Comparison of ENCODE assay signal across 9 cellular contexts in the genomic region with DNA sequence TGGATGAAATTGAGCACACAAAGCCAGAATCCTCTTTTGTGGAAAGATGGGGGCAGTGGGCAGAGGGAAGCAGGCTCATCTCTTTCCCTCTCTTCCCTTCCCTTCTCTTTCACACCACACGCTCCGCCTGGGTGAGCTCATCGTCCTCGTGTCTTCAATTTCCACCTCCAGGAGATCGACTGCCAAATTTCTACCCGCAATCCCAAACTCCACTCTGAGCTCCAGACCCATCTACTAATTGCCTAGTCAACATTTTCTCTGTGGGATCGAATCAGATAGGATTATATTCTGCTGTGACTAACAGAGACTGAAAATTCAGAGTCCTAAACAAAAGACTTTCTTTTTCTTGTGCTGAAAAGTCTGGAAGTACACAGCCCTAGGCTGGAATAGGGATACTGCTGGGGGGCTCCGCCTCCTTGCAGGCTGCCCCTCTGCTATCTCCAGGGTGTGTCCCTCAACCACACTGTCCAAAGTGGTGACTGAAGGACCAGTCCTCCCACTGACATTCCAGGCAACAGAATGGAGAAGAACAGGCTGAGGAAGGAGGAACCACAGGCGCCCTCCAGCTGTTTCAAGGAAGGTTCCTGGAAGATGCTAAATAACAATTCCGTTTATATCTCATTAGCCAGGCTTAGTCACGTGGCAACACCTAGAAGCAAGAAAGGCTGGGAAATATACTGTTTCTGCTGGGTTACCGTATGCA. TPM values are rescaled to one million over a fixed set of nuclear protein-coding genes. Genes with fewer than 3 reads are reported as not detected.
DNase-seq lines count a peak whose midpoint lies in the region; ATAC-seq and TF ChIP-seq lines count a peak whose summit lies in the region.
"Had no signal": no experiment of that assay in that cellular context is flagged by ENCODE, and none has a peak within 500 bp of the region (broad histone marks: within the 10 kb centered on the region; RNA-seq: fewer than 3 reads in every experiment).

No MANE protein-coding gene starts in this region.

- H3K27me3 Mint-ChIP-seq in chondrocyte (ENCODE audit: low read depth): peaks cover 34% of the 10 kb centered on the region

- ATAC-seq in HG02610 (IDR thresholded peaks at IDR 0.05; ENCODE audit: unreplicated experiment): no peak
- ATAC-seq: natural killer cell treated with Interleukin-12 subunit alpha and Interleukin-12 subunit beta and Interleukin-15 and Interleukin-18, amount 100 ng/mL, for 72 hours had no signal

- peak overlapping the region; percentile 24 for H3K4me3 Mint-ChIP-seq in chondrocyte (ENCODE audit: unreplicated experiment)
- H3K4me3 Mint-ChIP-seq: natural killer cell treated with Interleukin-12 subunit alpha and Interleukin-12 subunit beta and Interleukin-15 and Interleukin-18, amount 100 ng/mL, for 72 hours; stimulated activated naive CD8-positive, alpha-beta T cell treated with anti-CD3 and anti-CD28 coated beads, Interleukin-15, Interleukin-2, amounts not matched to agents 100 ng/mL and 50 ng/mL, for 24 hours had no signal

- H3K36me3 Mint-ChIP-seq in chondrocyte (ENCODE audit: low read depth): peaks cover 1% of the 10 kb centered on the region
- H3K36me3 Mint-ChIP-seq: natural killer cell treated with Interleukin-12 subunit alpha and Interleukin-12 subunit beta and Interleukin-15 and Interleukin-18, amount 100 ng/mL, for 72 hours had no signal

- H3K4me1 Mint-ChIP-seq in chondrocyte (ENCODE audit: low read depth): peaks cover 8% of the 10 kb centered on the region

- peak; percentile 15 for TF ChIP-seq CTCF in chondrocyte (IDR thresholded peaks at IDR 0.05)

- DNase-seq in EL: peak; percentile 58
- DNase-seq in chondrocyte (ENCODE audit: low spot score): peak; percentile 38
- DNase-seq in occipital lobe (lab: John Stamatoyannopoulos, UW): peak; percentile 23
- no peak for DNase-seq in NCI-H146 (lab: John Stamatoyannopoulos, UW)
- DNase-seq in activated effector memory CD4-positive, alpha-beta T cell treated with Interleukin-2 at 50 U/mL for 16 hours: no peak
- DNase-seq: effector CD4-positive, alpha-beta T cell had no signal

- no peaks in the 10 kb centered on the region for H3K9me3 Mint-ChIP-seq in chondrocyte (ENCODE audit: low read depth)
- H3K9me3 Mint-ChIP-seq: natural killer cell treated with Interleukin-12 subunit alpha and Interleukin-12 subunit beta and Interleukin-15 and Interleukin-18, amount 100 ng/mL, for 72 hours; stimulated activated naive CD8-positive, alpha-beta T cell treated with anti-CD3 and anti-CD28 coated beads, Interleukin-15, Interleukin-2, amounts not matched to agents 100 ng/mL and 50 ng/mL, for 24 hours had no signal

- no peak overlapping the region for H3K27ac Mint-ChIP-seq in chondrocyte (ENCODE audit: unreplicated experiment)
- H3K27ac Mint-ChIP-seq: natural killer cell treated with Interleukin-12 subunit alpha and Interleukin-12 subunit beta and Interleukin-15 and Interleukin-18, amount 100 ng/mL, for 72 hours; stimulated activated naive CD8-positive, alpha-beta T cell treated with anti-CD3 and anti-CD28 coated beads, Interleukin-15, Interleukin-2, amounts not matched to agents 100 ng/mL and 50 ng/mL, for 24 hours had no signal

RNA-seq across cellular contexts. Expression of gene HSPA12B, which starts 5.0 kb away (rescaled TPM):
- total RNA-seq in chondrocyte (0.10 to 0.26 TPM in 2 of 3 replicates, not detected in the other), occipital lobe (1.7 TPM)
- total RNA-seq: natural killer cell treated with Interleukin-12 subunit alpha and Interleukin-12 subunit beta and Interleukin-15 and Interleukin-18, amount 100 ng/mL, for 72 hours had no signal

RNA-seq across cellular contexts. Expression of gene SIGLEC1, which starts 15.1 kb away (rescaled TPM):
- total RNA-seq in chondrocyte (0.08 TPM in 1 of 3 replicates, not detected in the others), occipital lobe (0.16 TPM)

RNA-seq across cellular contexts. Expression of gene ADISSP, which starts 40.1 kb away (rescaled TPM):
- total RNA-seq in chondrocyte: 23.5 to 30.4 TPM (median 26.7 TPM) in 3 replicates
- 18.9 TPM for total RNA-seq in occipital lobe

RNA-seq across cellular contexts. Expression of gene ADAM33, which starts 45.7 kb away (rescaled TPM):
- total RNA-seq in chondrocyte: 4.1 to 13.1 TPM (median 12.2 TPM) in 3 replicates
- 3.6 TPM for total RNA-seq in occipital lobe
- total RNA-seq: natural killer cell treated with Interleukin-12 subunit alpha and Interleukin-12 subunit beta and Interleukin-15 and Interleukin-18, amount 100 ng/mL, for 72 hours had no signal

RNA-seq across cellular contexts. Expression of gene SPEF1, which starts 53.8 kb away (rescaled TPM):
- total RNA-seq in chondrocyte: 0.12 to 0.60 TPM in 2 of 3 replicates, not detected in the other
- 0.16 TPM for total RNA-seq in occipital lobe

Comparison
In these comparisons a context has a peak if more than half of its experiments do, and no peak if none do; other contexts are left out.
1. DNase-seq: peak in EL (single experiment), chondrocyte (single experiment) and occipital lobe (single experiment); none in NCI-H146 (single experiment) and activated effector memory CD4-positive, alpha-beta T cell treated with Interleukin-2 at 50 U/mL for 16 hours (single experiment).